Comparison of ENCODE assay signal across 20 cellular contexts in genomic region chr4:72966652-72967051, GRCh38.
DNase-seq lines count a peak whose midpoint lies in the region; ATAC-seq, FAIRE-seq and TF ChIP-seq lines count a peak whose summit lies in the region.
"Had no signal": no experiment of that assay in that cellular context is flagged by ENCODE, and none has a peak within 500 bp of the region (broad histone marks: within the 10 kb centered on the region; RNA-seq: fewer than 3 reads in every experiment).

No MANE protein-coding gene starts in this region.

- WGBS in GM12878 (ENCODE audit: insufficient coverage, insufficient replicate concordance, low lambda C conversion rate, missing lambda C conversion rate): 0% methylated on average over 1 of the region's 1 CpG

- FAIRE-seq in GM12878 (lab: Jason Lieb, UNC): no peak
- FAIRE-seq in kidney (lab: Jason Lieb, UNC): no peak
- FAIRE-seq: A549, endothelial cell of umbilical vein, GM19239 had no signal

- RAD21 ChIA-PET in GM12878 (lab: Charles Lee; ENCODE audit: unreplicated experiment): no interaction called here

- H3K4me1 Mint-ChIP-seq in activated CD8-positive, alpha-beta T cell treated with anti-CD3 and anti-CD28 coated beads for 36 hours (ENCODE audit: low read depth): no peaks in the 10 kb centered on the region
- no peaks in the 10 kb centered on the region for H3K4me1 Mint-ChIP-seq in activated CD8-positive, alpha-beta T cell treated with anti-CD3 and anti-CD28 coated beads, Interleukin-2, amount 10 ng/mL, durations not matched to agents 7 days and 5 days (ENCODE audit: low read depth)
- H3K4me1 Mint-ChIP-seq: CD4-positive, CD25-positive, alpha-beta regulatory T cell had no signal

- POLR2A ChIA-PET in activated CD8-positive, alpha-beta T cell treated with anti-CD3 and anti-CD28 coated beads for 36 hours (lab: Charles Lee): no interaction called here
- POLR2A ChIA-PET in activated CD8-positive, alpha-beta T cell treated with anti-CD3 and anti-CD28 coated beads, Interleukin-2, amount 10 ng/mL, durations not matched to agents 7 days and 5 days (lab: Charles Lee): no interaction called here
- POLR2A ChIA-PET in GM12878 (lab: Charles Lee) (no interaction called here), A673 (lab: Charles Lee; ENCODE audit: low non-redundant PET) (no interaction called here)

- H3K36me3 Mint-ChIP-seq in activated CD8-positive, alpha-beta T cell treated with anti-CD3 and anti-CD28 coated beads for 36 hours (ENCODE audit: low read depth): peaks cover 2% of the 10 kb centered on the region
- no peaks in the 10 kb centered on the region for H3K36me3 Mint-ChIP-seq in activated CD8-positive, alpha-beta T cell treated with anti-CD3 and anti-CD28 coated beads, Interleukin-2, amount 10 ng/mL, durations not matched to agents 7 days and 5 days (ENCODE audit: low read depth)
- H3K36me3 Mint-ChIP-seq: CD4-positive, CD25-positive, alpha-beta regulatory T cell had no signal

- no peak for TF ChIP-seq CTCF in activated CD8-positive, alpha-beta T cell treated with anti-CD3 and anti-CD28 coated beads for 36 hours (IDR thresholded peaks at IDR 0.05)
- TF ChIP-seq CTCF in GM12878 (IDR thresholded peaks at IDR 0.05 in 2 of 3, conservative IDR thresholded peaks at IDR 0.05 in 1 of 3; ENCODE audit: control insufficient read depth in 2 of 3, extremely low read depth in 1 of 3, insufficient read depth in 1 of 3, low read depth in 3 of 3, low read length in 3 of 3): no peak
- no peak for TF ChIP-seq CTCF in kidney (IDR thresholded peaks at IDR 0.05; ENCODE audit: borderline replicate concordance, extremely low read depth, insufficient read depth)
- TF ChIP-seq CTCF in A673 (conservative IDR thresholded peaks at IDR 0.05; ENCODE audit: low read depth, low read length): no peak

- H3K4me3 ChIP-seq in GM12878: no peak overlapping the region
- no peak overlapping the region for H3K4me3 ChIP-seq in kidney (ENCODE audit: low read length in 2 of 2)
- H3K4me3 ChIP-seq in A673 (ENCODE audit: low read depth, low read length, poor library complexity, severe bottlenecking): no peak overlapping the region
- H3K4me3 ChIP-seq: A549, SJSA1, upper lobe of right lung had no signal

- no peak overlapping the region for H3K27ac ChIP-seq in GM12878 (ENCODE audit: control insufficient read depth, insufficient read depth)
- H3K27ac ChIP-seq in kidney (ENCODE audit: low read depth in 2 of 2, low read length in 2 of 2): no peak overlapping the region
- no peak overlapping the region for H3K27ac ChIP-seq in A673 (ENCODE audit: low read depth, low read length, poor library complexity, severe bottlenecking)
- H3K27ac ChIP-seq: A549, foreskin keratinocyte, parathyroid adenoma, SJSA1, upper lobe of right lung had no signal

- H3K4me3 Mint-ChIP-seq in activated CD8-positive, alpha-beta T cell treated with anti-CD3 and anti-CD28 coated beads for 36 hours: no peak overlapping the region
- no peak overlapping the region for H3K4me3 Mint-ChIP-seq in activated CD8-positive, alpha-beta T cell treated with anti-CD3 and anti-CD28 coated beads, Interleukin-2, amount 10 ng/mL, durations not matched to agents 7 days and 5 days
- H3K4me3 Mint-ChIP-seq: CD4-positive, CD25-positive, alpha-beta regulatory T cell had no signal

- BruUV-seq in GM12878 (replicated peaks; lab: Mats Ljungman, UMichigan): no TSS peak
- no TSS peak for BruUV-seq in A673 (replicated peaks; lab: Mats Ljungman, UMichigan)

- peaks cover 19% of the 10 kb centered on the region for H3K27me3 Mint-ChIP-seq in activated CD8-positive, alpha-beta T cell treated with anti-CD3 and anti-CD28 coated beads for 36 hours
- peaks cover 13% of the 10 kb centered on the region for H3K27me3 Mint-ChIP-seq in activated CD8-positive, alpha-beta T cell treated with anti-CD3 and anti-CD28 coated beads, Interleukin-2, amount 10 ng/mL, durations not matched to agents 7 days and 5 days (ENCODE audit: low read depth)
- H3K27me3 Mint-ChIP-seq: CD4-positive, CD25-positive, alpha-beta regulatory T cell had no signal

- H3K9me3 Mint-ChIP-seq in activated CD8-positive, alpha-beta T cell treated with anti-CD3 and anti-CD28 coated beads for 36 hours: peaks cover 9% of the 10 kb centered on the region
- H3K9me3 Mint-ChIP-seq in activated CD8-positive, alpha-beta T cell treated with anti-CD3 and anti-CD28 coated beads, Interleukin-2, amount 10 ng/mL, durations not matched to agents 7 days and 5 days (ENCODE audit: insufficient read depth): peaks cover 10% of the 10 kb centered on the region

- no peak overlapping the region for H2AFZ ChIP-seq in GM12878 (ENCODE audit: control insufficient read depth, low read depth, low read length)
- H2AFZ ChIP-seq: parathyroid adenoma had no signal

- H3K27ac Mint-ChIP-seq in activated CD8-positive, alpha-beta T cell treated with anti-CD3 and anti-CD28 coated beads for 36 hours: no peak overlapping the region
- H3K27ac Mint-ChIP-seq in activated CD8-positive, alpha-beta T cell treated with anti-CD3 and anti-CD28 coated beads, Interleukin-2, amount 10 ng/mL, durations not matched to agents 7 days and 5 days: no peak overlapping the region
- H3K27ac Mint-ChIP-seq: CD4-positive, CD25-positive, alpha-beta regulatory T cell had no signal

- no peak for TF ChIP-seq EP300 in GM12878 (IDR thresholded peaks at IDR 0.05; ENCODE audit: borderline replicate concordance in 1 of 2, control insufficient read depth in 1 of 2, low read depth in 2 of 2, low read length in 2 of 2)

- no peaks in the 10 kb centered on the region for H3K79me2 ChIP-seq in GM12878 (ENCODE audit: control insufficient read depth, insufficient read depth, low read length)
- H3K79me2 ChIP-seq: parathyroid adenoma had no signal

- intact Hi-C loops in activated CD8-positive, alpha-beta T cell treated with anti-CD3 and anti-CD28 coated beads for 36 hours (cut with micrococcal nuclease): no loop called here
- intact Hi-C loops in GM12878 (cut with micrococcal nuclease; ENCODE audit: unreplicated experiment) (no loop called here), kidney (cut with DNase I) (no loop called here), A673 (cut with micrococcal nuclease; ENCODE audit: unreplicated experiment) (no loop called here)

- H3K4me2 ChIP-seq in GM12878 (ENCODE audit: control insufficient read depth, insufficient read depth): no peak overlapping the region
- H3K4me2 ChIP-seq: A549 had no signal

- DNase-seq in activated CD8-positive, alpha-beta T cell treated with anti-CD3 and anti-CD28 coated beads for 36 hours: peak; percentile 5
- DNase-seq in activated CD8-positive, alpha-beta T cell treated with anti-CD3 and anti-CD28 coated beads, Interleukin-2, amount 10 ng/mL, durations not matched to agents 7 days and 5 days: no peak
- DNase-seq in GM12878 (ENCODE audit: low read depth, low spot score) (no peak), kidney (no peak), nucleus accumbens (lab: John Stamatoyannopoulos, UW) (no peak), A673 (ENCODE audit: low spot score) (no peak)
- DNase-seq: foreskin keratinocyte, HCEC 1CT, NCI-H2081, NCI-H524 treated with DMSO at 0.1 percent for 48 hours, upper lobe of right lung had no signal

- H3K9ac ChIP-seq in GM12878 (ENCODE audit: control insufficient read depth, insufficient read depth, low read length): no peak overlapping the region
- H3K9ac ChIP-seq in kidney (ENCODE audit: low read length in 2 of 2): no peak overlapping the region
- H3K9ac ChIP-seq: parathyroid adenoma had no signal

- no peaks in the 10 kb centered on the region for H3K9me3 ChIP-seq in GM12878 (replicated peaks; ENCODE audit: control insufficient read depth, insufficient read depth, low read length)
- peaks cover 0 to 4% of the 10 kb centered on the region in 2 donors for H3K9me3 ChIP-seq in kidney (ENCODE audit: control insufficient read depth in 1 of 2, low read length in 2 of 2)
- H3K9me3 ChIP-seq in A673 (ENCODE audit: low read depth, low read length, poor library complexity, severe bottlenecking): no peaks in the 10 kb centered on the region
- H3K9me3 ChIP-seq: SJSA1, upper lobe of right lung had no signal

- no peak for TF ChIP-seq POLR2A in GM12878 (IDR thresholded peaks at IDR 0.05; ENCODE audit: low read depth, low read length)

- H3K36me3 ChIP-seq in GM12878 (ENCODE audit: control insufficient read depth in 2 of 2, insufficient read depth in 2 of 2, low read length in 1 of 2): no peaks in the 10 kb centered on the region
- no peaks in the 10 kb centered on the region for H3K36me3 ChIP-seq in kidney (ENCODE audit: control insufficient read depth in 1 of 2, insufficient read depth in 2 of 2, low read length in 2 of 2)
- H3K36me3 ChIP-seq in A673 (ENCODE audit: insufficient read depth, low read length, poor library complexity, severe bottlenecking): no peaks in the 10 kb centered on the region
- H3K36me3 ChIP-seq: SJSA1, upper lobe of right lung had no signal

- no peaks in the 10 kb centered on the region for H3K4me1 ChIP-seq in GM12878 (ENCODE audit: control insufficient read depth, insufficient read depth, low read length)
- H3K4me1 ChIP-seq in kidney (ENCODE audit: control insufficient read depth in 1 of 2, insufficient read depth in 1 of 2, low read depth in 1 of 2, low read length in 2 of 2): no peaks in the 10 kb centered on the region
- H3K4me1 ChIP-seq in A673 (ENCODE audit: insufficient read depth, low read length, poor library complexity, severe bottlenecking): no peaks in the 10 kb centered on the region
- H3K4me1 ChIP-seq: parathyroid adenoma, upper lobe of right lung had no signal

- no peak for TF ChIP-seq RAD21 in GM12878 (IDR thresholded peaks at IDR 0.05; ENCODE audit: insufficient read depth, low read depth, low read length)

- in situ Hi-C loops in GM12878 (cut with MboI): no loop called here

- H3K27me3 ChIP-seq in GM12878 (replicated peaks in 1 of 2; ENCODE audit: control insufficient read depth in 2 of 2, insufficient read depth in 2 of 2, low read length in 1 of 2) (no peaks in the 10 kb centered on the region), A673 (replicated peaks; ENCODE audit: insufficient read depth, low read depth, low read length, poor library complexity) (no peaks in the 10 kb centered on the region)
- H3K27me3 ChIP-seq: foreskin keratinocyte, SJSA1, upper lobe of right lung had no signal

- CTCF ChIA-PET in activated CD8-positive, alpha-beta T cell treated with anti-CD3 and anti-CD28 coated beads for 36 hours (lab: Charles Lee): no interaction called here
- CTCF ChIA-PET in activated CD8-positive, alpha-beta T cell treated with anti-CD3 and anti-CD28 coated beads, Interleukin-2, amount 10 ng/mL, durations not matched to agents 7 days and 5 days (lab: Charles Lee): no interaction called here
- CTCF ChIA-PET in GM12878 (lab: Yijun Ruan, JAX): no interaction called here
- CTCF ChIA-PET in A673 (lab: Charles Lee): no interaction called here

- H4K20me1 ChIP-seq in GM12878 (ENCODE audit: control insufficient read depth, insufficient read depth): no peaks in the 10 kb centered on the region

- ATAC-seq in activated CD8-positive, alpha-beta T cell treated with anti-CD3 and anti-CD28 coated beads for 36 hours: no peak
- ATAC-seq in activated CD8-positive, alpha-beta T cell treated with anti-CD3 and anti-CD28 coated beads, Interleukin-2, amount 10 ng/mL, durations not matched to agents 7 days and 5 days: no peak
- ATAC-seq in GM21619 (IDR thresholded peaks at IDR 0.05; ENCODE audit: unreplicated experiment) (peak; percentile 86), HG03196 (IDR thresholded peaks at IDR 0.05; ENCODE audit: unreplicated experiment) (peak; percentile 92), GM12878 (peak; percentile 60)
- ATAC-seq: A549, foreskin keratinocyte, left lobe of liver, upper lobe of right lung had no signal

- SMC1A ChIA-PET in GM12878 (lab: Charles Lee; ENCODE audit: uncharacterized antibody, unreplicated experiment): no interaction called here

Comparison
In these comparisons a context has a peak if more than half of its experiments do, and no peak if none do; other contexts are left out.
1. ATAC-seq: peak in GM21619 (single experiment), HG03196 (single experiment) and GM12878 (single experiment); none in activated CD8-positive, alpha-beta T cell treated with anti-CD3 and anti-CD28 coated beads for 36 hours (single experiment) and activated CD8-positive, alpha-beta T cell treated with anti-CD3 and anti-CD28 coated beads, Interleukin-2, amount 10 ng/mL, durations not matched to agents 7 days and 5 days (single experiment).